ENCODE assay signal across 1 cellular context in the genomic region with DNA sequence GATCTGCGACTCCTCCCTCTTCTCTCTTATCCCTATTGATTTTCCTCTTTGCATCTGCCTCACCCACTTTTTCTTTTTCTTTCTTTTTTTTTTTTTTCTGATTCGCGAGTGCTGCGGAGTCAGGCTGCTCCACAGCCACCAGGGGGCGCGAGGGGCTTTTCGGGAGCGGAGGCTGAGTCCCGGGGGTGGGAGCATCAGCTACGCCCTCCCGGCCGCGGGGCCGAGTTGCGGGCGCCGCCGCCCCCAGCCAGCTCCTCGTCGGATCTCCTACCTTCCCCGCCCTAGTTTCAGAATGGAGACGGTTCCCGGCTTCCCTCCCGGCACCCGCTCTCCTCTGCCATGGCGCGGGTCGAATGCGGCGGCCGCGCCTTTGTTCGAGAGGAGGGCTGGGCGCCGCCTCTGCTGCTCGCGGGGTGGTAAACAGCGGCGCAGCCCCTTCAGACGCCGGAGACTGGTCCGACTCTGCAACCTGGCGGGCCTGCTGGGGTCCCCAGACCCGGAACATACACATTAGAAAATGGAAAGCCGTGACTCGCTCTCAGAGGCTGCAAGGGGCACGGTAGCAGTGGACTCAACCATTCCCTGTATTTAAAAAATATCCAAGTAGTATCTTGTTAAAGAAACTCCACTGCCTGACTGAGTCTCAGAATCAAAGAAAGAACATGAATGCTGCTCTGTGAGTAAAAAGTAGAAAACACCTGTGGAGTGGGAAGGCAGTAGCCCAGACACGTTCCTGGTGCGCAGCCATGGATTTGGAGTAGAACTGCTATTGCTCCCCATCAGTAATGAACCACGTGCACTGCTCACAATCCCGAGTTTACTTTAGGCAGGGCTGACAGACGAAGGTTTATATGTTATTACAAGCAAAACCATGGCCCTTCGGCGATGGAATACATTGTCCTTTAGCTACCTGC.
TF ChIP-seq lines count a peak whose summit lies in the region.

No MANE protein-coding gene starts in this region.

TF ChIP-seq in HepG2, 621 proteins besides CTCF, POLR2A, EP300 and RAD21 (continued from another document):
- TF ChIP-seq, protein P1, sequence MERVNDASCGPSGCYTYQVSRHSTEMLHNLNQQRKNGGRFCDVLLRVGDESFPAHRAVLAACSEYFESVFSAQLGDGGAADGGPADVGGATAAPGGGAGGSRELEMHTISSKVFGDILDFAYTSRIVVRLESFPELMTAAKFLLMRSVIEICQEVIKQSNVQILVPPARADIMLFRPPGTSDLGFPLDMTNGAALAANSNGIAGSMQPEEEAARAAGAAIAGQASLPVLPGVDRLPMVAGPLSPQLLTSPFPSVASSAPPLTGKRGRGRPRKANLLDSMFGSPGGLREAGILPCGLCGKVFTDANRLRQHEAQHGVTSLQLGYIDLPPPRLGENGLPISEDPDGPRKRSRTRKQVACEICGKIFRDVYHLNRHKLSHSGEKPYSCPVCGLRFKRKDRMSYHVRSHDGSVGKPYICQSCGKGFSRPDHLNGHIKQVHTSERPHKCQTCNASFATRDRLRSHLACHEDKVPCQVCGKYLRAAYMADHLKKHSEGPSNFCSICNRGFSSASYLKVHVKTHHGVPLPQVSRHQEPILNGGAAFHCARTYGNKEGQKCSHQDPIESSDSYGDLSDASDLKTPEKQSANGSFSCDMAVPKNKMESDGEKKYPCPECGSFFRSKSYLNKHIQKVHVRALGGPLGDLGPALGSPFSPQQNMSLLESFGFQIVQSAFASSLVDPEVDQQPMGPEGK (CRISPR knock-in tag; IDR thresholded peaks at IDR 0.05): peak; percentile 69
- TF ChIP-seq SOX5 (CRISPR knock-in tag; IDR thresholded peaks at IDR 0.05; ENCODE audit: borderline replicate concordance) (no peak), ZNF367 (CRISPR knock-in tag; IDR thresholded peaks at IDR 0.05; ENCODE audit: borderline replicate concordance) (no peak), ZNF878 (CRISPR knock-in tag; IDR thresholded peaks at IDR 0.05) (no peak), STAG1 (CRISPR knock-in tag; IDR thresholded peaks at IDR 0.05) (peak; percentile 27; the same call in 1 of the 2 replicates), ZZZ3 (CRISPR knock-in tag; IDR thresholded peaks at IDR 0.05; ENCODE audit: borderline replicate concordance) (no peak), HOXA3 (CRISPR knock-in tag; IDR thresholded peaks at IDR 0.05) (no peak), MEF2D (CRISPR knock-in tag; IDR thresholded peaks at IDR 0.05) (no peak), XRCC5 (optimal IDR thresholded peaks at IDR 0.05; ENCODE audit: low read length) (peak; percentile 89), ZFX (CRISPR knock-in tag; IDR thresholded peaks at IDR 0.05; ENCODE audit: low read depth) (no peak), TBL1XR1 (IDR thresholded peaks at IDR 0.05; ENCODE audit: borderline replicate concordance, low read length, partially characterized antibody) (no peak), ZNF136 (CRISPR knock-in tag; IDR thresholded peaks at IDR 0.05; ENCODE audit: low read depth) (no peak), MYC (CRISPR knock-in tag; IDR thresholded peaks at IDR 0.05; ENCODE audit: borderline replicate concordance) (no peak), RBFOX2 (IDR thresholded peaks at IDR 0.05; ENCODE audit: low read depth, low read length) (no peak), ZNF17 (CRISPR knock-in tag; IDR thresholded peaks at IDR 0.05) (no peak), MTF2 (CRISPR knock-in tag; IDR thresholded peaks at IDR 0.05; ENCODE audit: borderline replicate concordance) (peak; percentile 36; the same call in 1 of the 2 replicates), ZMYM4 (CRISPR knock-in tag; IDR thresholded peaks at IDR 0.05) (0 out of 2 replicates have a peak, but pooled peaks have one; percentile 17)
- TF ChIP-seq, protein P2, sequence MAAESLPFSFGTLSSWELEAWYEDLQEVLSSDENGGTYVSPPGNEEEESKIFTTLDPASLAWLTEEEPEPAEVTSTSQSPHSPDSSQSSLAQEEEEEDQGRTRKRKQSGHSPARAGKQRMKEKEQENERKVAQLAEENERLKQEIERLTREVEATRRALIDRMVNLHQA (CRISPR knock-in tag; IDR thresholded peaks at IDR 0.05): no peak
- TF ChIP-seq, protein P3, sequence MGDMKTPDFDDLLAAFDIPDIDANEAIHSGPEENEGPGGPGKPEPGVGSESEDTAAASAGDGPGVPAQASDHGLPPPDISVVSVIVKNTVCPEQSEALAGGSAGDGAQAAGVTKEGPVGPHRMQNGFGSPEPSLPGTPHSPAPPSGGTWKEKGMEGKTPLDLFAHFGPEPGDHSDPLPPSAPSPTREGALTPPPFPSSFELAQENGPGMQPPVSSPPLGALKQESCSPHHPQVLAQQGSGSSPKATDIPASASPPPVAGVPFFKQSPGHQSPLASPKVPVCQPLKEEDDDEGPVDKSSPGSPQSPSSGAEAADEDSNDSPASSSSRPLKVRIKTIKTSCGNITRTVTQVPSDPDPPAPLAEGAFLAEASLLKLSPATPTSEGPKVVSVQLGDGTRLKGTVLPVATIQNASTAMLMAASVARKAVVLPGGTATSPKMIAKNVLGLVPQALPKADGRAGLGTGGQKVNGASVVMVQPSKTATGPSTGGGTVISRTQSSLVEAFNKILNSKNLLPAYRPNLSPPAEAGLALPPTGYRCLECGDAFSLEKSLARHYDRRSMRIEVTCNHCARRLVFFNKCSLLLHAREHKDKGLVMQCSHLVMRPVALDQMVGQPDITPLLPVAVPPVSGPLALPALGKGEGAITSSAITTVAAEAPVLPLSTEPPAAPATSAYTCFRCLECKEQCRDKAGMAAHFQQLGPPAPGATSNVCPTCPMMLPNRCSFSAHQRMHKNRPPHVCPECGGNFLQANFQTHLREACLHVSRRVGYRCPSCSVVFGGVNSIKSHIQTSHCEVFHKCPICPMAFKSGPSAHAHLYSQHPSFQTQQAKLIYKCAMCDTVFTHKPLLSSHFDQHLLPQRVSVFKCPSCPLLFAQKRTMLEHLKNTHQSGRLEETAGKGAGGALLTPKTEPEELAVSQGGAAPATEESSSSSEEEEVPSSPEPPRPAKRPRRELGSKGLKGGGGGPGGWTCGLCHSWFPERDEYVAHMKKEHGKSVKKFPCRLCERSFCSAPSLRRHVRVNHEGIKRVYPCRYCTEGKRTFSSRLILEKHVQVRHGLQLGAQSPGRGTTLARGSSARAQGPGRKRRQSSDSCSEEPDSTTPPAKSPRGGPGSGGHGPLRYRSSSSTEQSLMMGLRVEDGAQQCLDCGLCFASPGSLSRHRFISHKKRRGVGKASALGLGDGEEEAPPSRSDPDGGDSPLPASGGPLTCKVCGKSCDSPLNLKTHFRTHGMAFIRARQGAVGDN (CRISPR knock-in tag; IDR thresholded peaks at IDR 0.05): peak; percentile 22; the same call in 1 of the 2 replicates
- TF ChIP-seq, protein P4, sequence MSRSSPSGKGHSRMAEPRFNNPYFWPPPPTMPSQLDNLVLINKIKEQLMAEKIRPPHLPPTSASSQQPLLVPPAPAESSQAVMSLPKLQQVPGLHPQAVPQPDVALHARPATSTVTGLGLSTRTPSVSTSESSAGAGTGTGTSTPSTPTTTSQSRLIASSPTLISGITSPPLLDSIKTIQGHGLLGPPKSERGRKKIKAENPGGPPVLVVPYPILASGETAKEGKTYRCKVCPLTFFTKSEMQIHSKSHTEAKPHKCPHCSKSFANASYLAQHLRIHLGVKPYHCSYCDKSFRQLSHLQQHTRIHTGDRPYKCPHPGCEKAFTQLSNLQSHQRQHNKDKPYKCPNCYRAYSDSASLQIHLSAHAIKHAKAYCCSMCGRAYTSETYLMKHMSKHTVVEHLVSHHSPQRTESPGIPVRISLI (CRISPR knock-in tag; IDR thresholded peaks at IDR 0.05; ENCODE audit: borderline replicate concordance): peak; percentile 76; the same call in 1 of the 2 replicates
- TF ChIP-seq, protein P5, sequence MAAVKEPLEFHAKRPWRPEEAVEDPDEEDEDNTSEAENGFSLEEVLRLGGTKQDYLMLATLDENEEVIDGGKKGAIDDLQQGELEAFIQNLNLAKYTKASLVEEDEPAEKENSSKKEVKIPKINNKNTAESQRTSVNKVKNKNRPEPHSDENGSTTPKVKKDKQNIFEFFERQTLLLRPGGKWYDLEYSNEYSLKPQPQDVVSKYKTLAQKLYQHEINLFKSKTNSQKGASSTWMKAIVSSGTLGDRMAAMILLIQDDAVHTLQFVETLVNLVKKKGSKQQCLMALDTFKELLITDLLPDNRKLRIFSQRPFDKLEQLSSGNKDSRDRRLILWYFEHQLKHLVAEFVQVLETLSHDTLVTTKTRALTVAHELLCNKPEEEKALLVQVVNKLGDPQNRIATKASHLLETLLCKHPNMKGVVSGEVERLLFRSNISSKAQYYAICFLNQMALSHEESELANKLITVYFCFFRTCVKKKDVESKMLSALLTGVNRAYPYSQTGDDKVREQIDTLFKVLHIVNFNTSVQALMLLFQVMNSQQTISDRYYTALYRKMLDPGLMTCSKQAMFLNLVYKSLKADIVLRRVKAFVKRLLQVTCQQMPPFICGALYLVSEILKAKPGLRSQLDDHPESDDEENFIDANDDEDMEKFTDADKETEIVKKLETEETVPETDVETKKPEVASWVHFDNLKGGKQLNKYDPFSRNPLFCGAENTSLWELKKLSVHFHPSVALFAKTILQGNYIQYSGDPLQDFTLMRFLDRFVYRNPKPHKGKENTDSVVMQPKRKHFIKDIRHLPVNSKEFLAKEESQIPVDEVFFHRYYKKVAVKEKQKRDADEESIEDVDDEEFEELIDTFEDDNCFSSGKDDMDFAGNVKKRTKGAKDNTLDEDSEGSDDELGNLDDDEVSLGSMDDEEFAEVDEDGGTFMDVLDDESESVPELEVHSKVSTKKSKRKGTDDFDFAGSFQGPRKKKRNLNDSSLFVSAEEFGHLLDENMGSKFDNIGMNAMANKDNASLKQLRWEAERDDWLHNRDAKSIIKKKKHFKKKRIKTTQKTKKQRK (IDR thresholded peaks at IDR 0.05; ENCODE audit: low read length): no peak
TF ChIP-seq in HepG2: peak in this region for 12.
